9 cellular contexts compared by ENCODE assay signal in genomic region chr6:43491750-43492661, GRCh38. TPM values are rescaled to one million over a fixed set of nuclear protein-coding genes. Genes with fewer than 3 reads are reported as not detected.
DNase-seq lines count a peak whose midpoint lies in the region; TF ChIP-seq lines count a peak whose summit lies in the region.
"Had no signal": no experiment of that assay in that cellular context is flagged by ENCODE, and none has a peak within 500 bp of the region (broad histone marks: within the 10 kb centered on the region; RNA-seq: fewer than 3 reads in every experiment).

No MANE protein-coding gene starts in this region.

- TF ChIP-seq CTCF in astrocyte of the spinal cord (IDR thresholded peaks at IDR 0.05; ENCODE audit: low read depth, low read length): no peak

- CTCF ChIA-PET in HEK293T (lab: Yijun Ruan, JAX): interaction anchor here (2.4 kb wide), 1 partner anchor 15 kb away, joined by 7 read pairs; no protein-coding TSS in a partner anchor

- DNase-seq in HT-29 (ENCODE audit: low spot score): peak; percentile 60
- peak; percentile 77 for DNase-seq in astrocyte of the spinal cord (ENCODE audit: low read depth, low spot score)
- DNase-seq in hypothalamus (lab: John Stamatoyannopoulos, UW): peak in 50 of 51 donors; percentile 32 to 94 (median 82)
- DNase-seq in superior temporal gyrus (ENCODE audit: extremely low spot score): peak; percentile 91
- no peak for DNase-seq in activated CD8-positive, alpha-beta memory T cell treated with anti-CD3 and anti-CD28 coated beads for 24 hours
- no peak for DNase-seq in NCI-H1436 (lab: John Stamatoyannopoulos, UW)
- no peak for DNase-seq in activated CD4-positive, alpha-beta T cell treated with anti-CD3 and anti-CD28 coated beads, Interleukin-2, amount 50 U/mL, for 1 hour
- DNase-seq in HEK293T (ENCODE audit: extremely low spot score): no peak
- DNase-seq: erythroblast had no signal

- no peak overlapping the region for H3K4me3 ChIP-seq in astrocyte of the spinal cord (ENCODE audit: low read depth, low read length)

- in situ Hi-C loops in astrocyte of the spinal cord (cut with HindIII; ENCODE audit: low sequenced_read_pairs): no loop called here

- POLR2A ChIA-PET in HEK293T (lab: Yijun Ruan, JAX): interaction anchor here (1.1 to 2.7 kb wide), 3 partner anchors 12 to 25 kb away, joined by 3 to 8 read pairs (median 4); partner anchors contain the start of genes POLR1C and YIPF3

TF ChIP-seq in HEK293T, 16 proteins besides CTCF, POLR2A, EP300 and RAD21:
- TF ChIP-seq FOXM1 (IDR thresholded peaks at IDR 0.05; ENCODE audit: borderline replicate concordance) (no peak), NFRKB (IDR thresholded peaks at IDR 0.05) (no peak), PKNOX1 (IDR thresholded peaks at IDR 0.05) (no peak), FOXK2 (IDR thresholded peaks at IDR 0.05) (no peak), TARDBP (IDR thresholded peaks at IDR 0.05) (no peak), BHLHE40 (IDR thresholded peaks at IDR 0.05; ENCODE audit: borderline replicate concordance) (no peak), ELF4 (IDR thresholded peaks at IDR 0.05) (no peak), FOXA1 (IDR thresholded peaks at IDR 0.05) (no peak), L3MBTL2 (conservative IDR thresholded peaks at IDR 0.05) (no peak), HDGF (IDR thresholded peaks at IDR 0.05; ENCODE audit: borderline replicate concordance) (no peak), SUZ12 (IDR thresholded peaks at IDR 0.05) (no peak), LEF1 (IDR thresholded peaks at IDR 0.05; ENCODE audit: borderline replicate concordance) (no peak), CTBP1 (IDR thresholded peaks at IDR 0.05; ENCODE audit: borderline replicate concordance) (no peak), SP1 (IDR thresholded peaks at IDR 0.05) (no peak), ZNF384 (IDR thresholded peaks at IDR 0.05) (no peak), ARNT (IDR thresholded peaks at IDR 0.05) (no peak)

RNA-seq across cellular contexts. Expression of gene TJAP1, which starts 14.6 kb away (rescaled TPM):
- 19.9 and 20.4 TPM in 2 replicates for total RNA-seq in HT-29 (2014; rRNA removed; shearing (Covaris generic))

RNA-seq across cellular contexts. Expression of gene LRRC73, which starts 18.1 kb away (rescaled TPM):
- total RNA-seq in HT-29 (2014; rRNA removed; shearing (Covaris generic)): 1.4 and 2.0 TPM in 2 replicates

RNA-seq across cellular contexts. Expression of gene YIPF3, which starts 24.7 kb away (rescaled TPM):
- 92.4 and 102 TPM in 2 replicates for total RNA-seq in HT-29 (2014; rRNA removed; shearing (Covaris generic))

RNA-seq across cellular contexts. Expression of gene POLR1C, which starts 24.9 kb away (rescaled TPM):
- total RNA-seq in HT-29 (2014; rRNA removed; shearing (Covaris generic)): 42.4 and 56.0 TPM in 2 replicates

RNA-seq across cellular contexts. Expression of gene DLK2, which starts 36.7 kb away (rescaled TPM):
- 0.10 and 0.34 TPM in 2 replicates for total RNA-seq in HT-29 (2014; rRNA removed; shearing (Covaris generic))

Comparison
In these comparisons a context has a peak if more than half of its experiments do, and no peak if none do; other contexts are left out.
1. DNase-seq: peak in HT-29 (single experiment), astrocyte of the spinal cord (single experiment), hypothalamus (50 of 51) and superior temporal gyrus (single experiment); none in activated CD8-positive, alpha-beta memory T cell treated with anti-CD3 and anti-CD28 coated beads for 24 hours (single experiment), NCI-H1436 (single experiment), activated CD4-positive, alpha-beta T cell treated with anti-CD3 and anti-CD28 coated beads, Interleukin-2, amount 50 U/mL, for 1 hour (single experiment) and HEK293T (single experiment).